In the genomic region with DNA sequence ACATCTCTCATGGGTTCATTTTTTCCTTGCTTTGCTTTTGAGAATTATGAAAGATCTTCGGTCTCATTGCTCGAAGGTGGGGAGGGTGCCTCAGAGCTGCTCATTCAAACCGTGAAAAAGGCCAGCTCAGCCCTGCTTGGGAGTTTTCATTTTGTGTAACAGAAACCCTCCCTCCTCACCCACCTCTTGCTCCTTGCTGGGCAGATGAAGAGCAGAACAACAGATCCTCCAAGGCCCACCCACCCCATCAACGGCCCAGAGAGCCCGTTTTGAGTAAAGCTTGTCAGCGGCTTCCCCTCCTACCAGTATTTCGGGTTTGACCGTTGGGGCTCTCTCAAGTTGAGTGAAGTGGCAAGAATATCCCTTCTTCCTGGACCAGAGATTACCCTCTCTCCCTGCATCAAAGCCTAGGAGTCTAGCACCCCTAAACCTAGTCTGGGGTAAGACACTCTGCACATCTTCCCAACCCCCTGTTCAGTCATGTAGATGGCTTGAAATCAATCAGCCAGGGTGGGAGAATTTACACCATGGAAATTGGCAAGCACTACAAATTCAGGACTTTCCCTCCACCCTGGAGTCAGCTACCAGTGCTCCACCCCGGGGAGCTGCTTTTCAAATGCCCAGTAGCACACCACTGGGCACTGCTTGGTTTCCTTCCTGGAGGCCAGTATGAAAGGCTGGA, we compare ENCODE assay signal across 15 cellular contexts. TPM values are rescaled to one million over a fixed set of nuclear protein-coding genes. Genes with fewer than 3 reads are reported as not detected.
A peak's percentile ranks its signal among the peaks of the same experiment; 100 is the strongest.
DNase-seq lines count a peak whose midpoint lies in the region; ATAC-seq and TF ChIP-seq lines count a peak whose summit lies in the region.
"Had no signal": no experiment of that assay in that cellular context is flagged by ENCODE, and none has a peak within 500 bp of the region (broad histone marks: within the 10 kb centered on the region; RNA-seq: fewer than 3 reads in every experiment).

No MANE protein-coding gene starts in this region.

- no peak for ATAC-seq in central memory CD8-positive, alpha-beta T cell (replicated peaks; ENCODE audit: extremely low read depth, poor library complexity, severe bottlenecking)
- ATAC-seq in left colon (no peak), HG02884 (IDR thresholded peaks at IDR 0.05; ENCODE audit: unreplicated experiment) (no peak)
- ATAC-seq: esophagus mucosa, K562 had no signal

- H3K27ac Mint-ChIP-seq in activated CD4-positive, alpha-beta T cell treated with anti-CD3 and anti-CD28 coated beads, Interleukin-2, amount 10 ng/mL, durations not matched to agents 7 days and 5 days: peak overlapping the region; percentile 89
- peak overlapping the region; percentile 96 for H3K27ac Mint-ChIP-seq in central memory CD8-positive, alpha-beta T cell (ENCODE audit: low read depth)

- peak overlapping the region; percentile 86 for H3K4me3 Mint-ChIP-seq in activated CD4-positive, alpha-beta T cell treated with anti-CD3 and anti-CD28 coated beads, Interleukin-2, amount 10 ng/mL, durations not matched to agents 7 days and 5 days
- peak overlapping the region; percentile 82 for H3K4me3 Mint-ChIP-seq in central memory CD8-positive, alpha-beta T cell
- H3K4me3 Mint-ChIP-seq: nephron had no signal

- POLR2A ChIA-PET in activated CD4-positive, alpha-beta T cell treated with anti-CD3 and anti-CD28 coated beads, Interleukin-2, amount 10 ng/mL, durations not matched to agents 7 days and 5 days (lab: Charles Lee): interaction anchor here (0.5 to 1.9 kb wide), 4 partner anchors 41 to 253 kb away, joined by 3 to 6 read pairs (median 4); no protein-coding TSS in a partner anchor

- peaks cover 77% of the 10 kb centered on the region for H3K36me3 Mint-ChIP-seq in activated CD4-positive, alpha-beta T cell treated with anti-CD3 and anti-CD28 coated beads, Interleukin-2, amount 10 ng/mL, durations not matched to agents 7 days and 5 days (ENCODE audit: low read depth)
- H3K36me3 Mint-ChIP-seq in central memory CD8-positive, alpha-beta T cell (ENCODE audit: insufficient read depth): peaks cover 67% of the 10 kb centered on the region

- CTCF ChIA-PET in activated CD4-positive, alpha-beta T cell treated with anti-CD3 and anti-CD28 coated beads, Interleukin-2, amount 10 ng/mL, durations not matched to agents 7 days and 5 days (lab: Charles Lee): interaction anchor here (0.6 to 14.8 kb wide), 17 partner anchors 10 to 985 kb away, joined by 3 to 317 read pairs (median 4); a partner anchor contains a TSS

- DNase-seq in GM12865 (ENCODE audit: low read depth): peak; percentile 87
- peak; percentile 38 for DNase-seq in activated CD4-positive, alpha-beta T cell treated with anti-CD3 and anti-CD28 coated beads, Interleukin-2, amount 10 ng/mL, durations not matched to agents 7 days and 5 days
- peak in 1 of 2 donors; percentile 15 for DNase-seq in central memory CD8-positive, alpha-beta T cell (ENCODE audit: low spot score in 2 of 2)
- peak; percentile 84 for DNase-seq in stimulated activated CD4-positive, alpha-beta T cell treated with anti-CD3 and anti-CD28 coated beads, Interleukin-4, amount 100 ng/mL, for 24 hours
- no peak for DNase-seq in medulla oblongata (ENCODE audit: extremely low spot score)
- no peak for DNase-seq in left colon
- DNase-seq in HuH-7.5 (ENCODE audit: low spot score): no peak
- DNase-seq: Caco-2, NCI-H2029 treated with DMSO at 0.1 percent for 48 hours, small intestine, substantia nigra had no signal

- intact Hi-C loops in left colon (cut with DNase I, micrococcal nuclease): no loop called here

- H3K4me1 Mint-ChIP-seq in activated CD4-positive, alpha-beta T cell treated with anti-CD3 and anti-CD28 coated beads, Interleukin-2, amount 10 ng/mL, durations not matched to agents 7 days and 5 days: peaks cover 56% of the 10 kb centered on the region
- peaks cover 70% of the 10 kb centered on the region for H3K4me1 Mint-ChIP-seq in central memory CD8-positive, alpha-beta T cell

- no peak for TF ChIP-seq CTCF in GM12865 (IDR thresholded peaks at IDR 0.05; ENCODE audit: insufficient read depth, low read depth, low read length, missing control alignments)

- H3K27me3 Mint-ChIP-seq in activated CD4-positive, alpha-beta T cell treated with anti-CD3 and anti-CD28 coated beads, Interleukin-2, amount 10 ng/mL, durations not matched to agents 7 days and 5 days: no peaks in the 10 kb centered on the region
- no peaks in the 10 kb centered on the region for H3K27me3 Mint-ChIP-seq in central memory CD8-positive, alpha-beta T cell

- H3K9me3 Mint-ChIP-seq in activated CD4-positive, alpha-beta T cell treated with anti-CD3 and anti-CD28 coated beads, Interleukin-2, amount 10 ng/mL, durations not matched to agents 7 days and 5 days: peaks cover 3% of the 10 kb centered on the region
- no peaks in the 10 kb centered on the region for H3K9me3 Mint-ChIP-seq in central memory CD8-positive, alpha-beta T cell

- H3K4me3 ChIP-seq in GM12865 (ENCODE audit: low read depth, low read length): peak overlapping the region; percentile 64
- H3K4me3 ChIP-seq: K562 had no signal

RNA-seq across cellular contexts. Expression of a gene that starts 1.8 kb away (rescaled TPM):
- 100 to 1,000 TPM; 281 to 323 TPM for total RNA-seq in activated CD4-positive, alpha-beta T cell treated with anti-CD3 and anti-CD28 coated beads, Interleukin-2, amount 10 ng/mL, durations not matched to agents 7 days and 5 days
- total RNA-seq in left colon: under 1 TPM; 0.31 to 0.95 TPM
- total RNA-seq: Caco-2 had no signal

Comparison
In these comparisons a context has a peak if more than half of its experiments do, and no peak if none do; other contexts are left out.
1. DNase-seq: peak in GM12865 (single experiment), activated CD4-positive, alpha-beta T cell treated with anti-CD3 and anti-CD28 coated beads, Interleukin-2, amount 10 ng/mL, durations not matched to agents 7 days and 5 days (single experiment) and stimulated activated CD4-positive, alpha-beta T cell treated with anti-CD3 and anti-CD28 coated beads, Interleukin-4, amount 100 ng/mL, for 24 hours (single experiment); none in medulla oblongata (single experiment), left colon (0 of 2) and HuH-7.5 (single experiment).
2. RNA of a gene that starts 1.8 kb away (total RNA-seq): 281 to 323 TPM in activated CD4-positive, alpha-beta T cell treated with anti-CD3 and anti-CD28 coated beads, Interleukin-2, amount 10 ng/mL, durations not matched to agents 7 days and 5 days; 0.31 to 0.95 TPM in left colon; every median in the first group is over 100 times any median in the second.